ENCODE assay signal across 1 cellular context in genomic region chr2:73981081-73981968, GRCh38.
TF ChIP-seq lines count a peak whose summit lies in the region.

No MANE protein-coding gene starts in this region.

TF ChIP-seq in K562, 482 proteins besides CTCF, POLR2A, EP300 and RAD21 (continued from another document and continues in another):
- no peak for TF ChIP-seq MAFK (IDR thresholded peaks at IDR 0.05; ENCODE audit: low read length)
- TF ChIP-seq GTF2E2 (tag; IDR thresholded peaks at IDR 0.05) = no peak
- TF ChIP-seq ADNP (tag; IDR thresholded peaks at IDR 0.05) = no peak
- no peak for TF ChIP-seq KDM5B (IDR thresholded peaks at IDR 0.05; ENCODE audit: insufficient replicate concordance, low read depth, low read length)
- no peak for TF ChIP-seq HMG20A (CRISPR knock-in tag; conservative IDR thresholded peaks at IDR 0.05)
- TF ChIP-seq RHOXF2B (CRISPR knock-in tag; conservative IDR thresholded peaks at IDR 0.05) = no peak
- TF ChIP-seq BDP1 (IDR thresholded peaks at IDR 0.05; ENCODE audit: insufficient read depth, insufficient read length) = no peak
- no peak for TF ChIP-seq ATF2 (CRISPR knock-in tag; IDR thresholded peaks at IDR 0.05)
- peak; percentile 57 for TF ChIP-seq BCOR (IDR thresholded peaks at IDR 0.05)
- no peak for TF ChIP-seq NFATC3 (IDR thresholded peaks at IDR 0.05)
- TF ChIP-seq YY1 (IDR thresholded peaks at IDR 0.05; ENCODE audit: borderline replicate concordance in 1 of 3, control insufficient read depth in 1 of 3, extremely low read depth in 1 of 3, insufficient read depth in 3 of 3, insufficient read length in 1 of 3, insufficient replicate concordance in 2 of 3, low read depth in 1 of 3, low read length in 2 of 3) = peak in 1 of 3 experiments; percentile 32
- no peak for TF ChIP-seq ZNF217 (CRISPR knock-in tag; IDR thresholded peaks at IDR 0.05)
- peak in 1 of 2 experiments; percentile 64; a peak in 1 of 4 replicates for TF ChIP-seq HDAC1 (IDR thresholded peaks at IDR 0.05)
- TF ChIP-seq, protein P1, sequence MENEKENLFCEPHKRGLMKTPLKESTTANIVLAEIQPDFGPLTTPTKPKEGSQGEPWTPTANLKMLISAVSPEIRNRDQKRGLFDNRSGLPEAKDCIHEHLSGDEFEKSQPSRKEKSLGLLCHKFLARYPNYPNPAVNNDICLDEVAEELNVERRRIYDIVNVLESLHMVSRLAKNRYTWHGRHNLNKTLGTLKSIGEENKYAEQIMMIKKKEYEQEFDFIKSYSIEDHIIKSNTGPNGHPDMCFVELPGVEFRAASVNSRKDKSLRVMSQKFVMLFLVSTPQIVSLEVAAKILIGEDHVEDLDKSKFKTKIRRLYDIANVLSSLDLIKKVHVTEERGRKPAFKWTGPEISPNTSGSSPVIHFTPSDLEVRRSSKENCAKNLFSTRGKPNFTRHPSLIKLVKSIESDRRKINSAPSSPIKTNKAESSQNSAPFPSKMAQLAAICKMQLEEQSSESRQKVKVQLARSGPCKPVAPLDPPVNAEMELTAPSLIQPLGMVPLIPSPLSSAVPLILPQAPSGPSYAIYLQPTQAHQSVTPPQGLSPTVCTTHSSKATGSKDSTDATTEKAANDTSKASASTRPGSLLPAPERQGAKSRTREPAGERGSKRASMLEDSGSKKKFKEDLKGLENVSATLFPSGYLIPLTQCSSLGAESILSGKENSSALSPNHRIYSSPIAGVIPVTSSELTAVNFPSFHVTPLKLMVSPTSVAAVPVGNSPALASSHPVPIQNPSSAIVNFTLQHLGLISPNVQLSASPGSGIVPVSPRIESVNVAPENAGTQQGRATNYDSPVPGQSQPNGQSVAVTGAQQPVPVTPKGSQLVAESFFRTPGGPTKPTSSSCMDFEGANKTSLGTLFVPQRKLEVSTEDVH (IDR thresholded peaks at IDR 0.05; ENCODE audit: low read depth, partially characterized antibody) = no peak
- no peak for TF ChIP-seq XRCC3 (IDR thresholded peaks at IDR 0.05)
- no peak for TF ChIP-seq SMARCC2 (IDR thresholded peaks at IDR 0.05; ENCODE audit: low read depth)
- no peak for TF ChIP-seq ZNF79 (CRISPR knock-in tag; IDR thresholded peaks at IDR 0.05; ENCODE audit: low read depth)
- TF ChIP-seq ZC3H8 (IDR thresholded peaks at IDR 0.05) = no peak
- TF ChIP-seq MTA1 (IDR thresholded peaks at IDR 0.05; ENCODE audit: borderline replicate concordance) = no peak
- TF ChIP-seq PML (IDR thresholded peaks at IDR 0.05; ENCODE audit: low read length) = 0 out of 2 replicates have a peak, but pooled peaks have one; percentile 26
- TF ChIP-seq, protein P2, sequence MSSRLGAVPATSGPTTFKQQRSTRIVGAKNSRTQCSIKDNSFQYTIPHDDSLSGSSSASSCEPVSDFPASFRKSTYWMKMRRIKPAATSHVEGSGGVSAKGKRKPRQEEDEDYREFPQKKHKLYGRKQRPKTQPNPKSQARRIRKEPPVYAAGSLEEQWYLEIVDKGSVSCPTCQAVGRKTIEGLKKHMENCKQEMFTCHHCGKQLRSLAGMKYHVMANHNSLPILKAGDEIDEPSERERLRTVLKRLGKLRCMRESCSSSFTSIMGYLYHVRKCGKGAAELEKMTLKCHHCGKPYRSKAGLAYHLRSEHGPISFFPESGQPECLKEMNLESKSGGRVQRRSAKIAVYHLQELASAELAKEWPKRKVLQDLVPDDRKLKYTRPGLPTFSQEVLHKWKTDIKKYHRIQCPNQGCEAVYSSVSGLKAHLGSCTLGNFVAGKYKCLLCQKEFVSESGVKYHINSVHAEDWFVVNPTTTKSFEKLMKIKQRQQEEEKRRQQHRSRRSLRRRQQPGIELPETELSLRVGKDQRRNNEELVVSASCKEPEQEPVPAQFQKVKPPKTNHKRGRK (tag; IDR thresholded peaks at IDR 0.05) = no peak
- TF ChIP-seq, protein P3, sequence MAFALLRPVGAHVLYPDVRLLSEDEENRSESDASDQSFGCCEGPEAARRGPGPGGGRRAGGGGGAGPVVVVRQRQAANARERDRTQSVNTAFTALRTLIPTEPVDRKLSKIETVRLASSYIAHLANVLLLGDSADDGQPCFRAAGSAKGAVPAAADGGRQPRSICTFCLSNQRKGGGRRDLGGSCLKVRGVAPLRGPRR (CRISPR knock-in tag; IDR thresholded peaks at IDR 0.05) = no peak
- TF ChIP-seq, protein P4, sequence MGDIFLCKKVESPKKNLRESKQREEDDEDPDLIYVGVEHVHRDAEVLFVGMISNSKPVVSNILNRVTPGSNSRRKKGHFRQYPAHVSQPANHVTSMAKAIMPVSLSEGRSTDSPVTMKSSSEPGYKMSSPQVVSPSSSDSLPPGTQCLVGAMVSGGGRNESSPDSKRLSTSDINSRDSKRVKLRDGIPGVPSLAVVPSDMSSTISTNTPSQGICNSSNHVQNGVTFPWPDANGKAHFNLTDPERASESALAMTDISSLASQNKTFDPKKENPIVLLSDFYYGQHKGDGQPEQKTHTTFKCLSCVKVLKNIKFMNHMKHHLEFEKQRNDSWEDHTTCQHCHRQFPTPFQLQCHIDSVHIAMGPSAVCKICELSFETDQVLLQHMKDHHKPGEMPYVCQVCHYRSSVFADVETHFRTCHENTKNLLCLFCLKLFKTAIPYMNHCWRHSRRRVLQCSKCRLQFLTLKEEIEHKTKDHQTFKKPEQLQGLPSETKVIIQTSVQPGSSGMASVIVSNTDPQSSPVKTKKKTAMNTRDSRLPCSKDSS (IDR thresholded peaks at IDR 0.05; ENCODE audit: low read depth, partially characterized antibody) = no peak
- TF ChIP-seq HNRNPUL1 (IDR thresholded peaks at IDR 0.05; ENCODE audit: low read length) = no peak
- TF ChIP-seq ZNF830 (CRISPR knock-in tag; IDR thresholded peaks at IDR 0.05) = no peak
- TF ChIP-seq, protein P5, sequence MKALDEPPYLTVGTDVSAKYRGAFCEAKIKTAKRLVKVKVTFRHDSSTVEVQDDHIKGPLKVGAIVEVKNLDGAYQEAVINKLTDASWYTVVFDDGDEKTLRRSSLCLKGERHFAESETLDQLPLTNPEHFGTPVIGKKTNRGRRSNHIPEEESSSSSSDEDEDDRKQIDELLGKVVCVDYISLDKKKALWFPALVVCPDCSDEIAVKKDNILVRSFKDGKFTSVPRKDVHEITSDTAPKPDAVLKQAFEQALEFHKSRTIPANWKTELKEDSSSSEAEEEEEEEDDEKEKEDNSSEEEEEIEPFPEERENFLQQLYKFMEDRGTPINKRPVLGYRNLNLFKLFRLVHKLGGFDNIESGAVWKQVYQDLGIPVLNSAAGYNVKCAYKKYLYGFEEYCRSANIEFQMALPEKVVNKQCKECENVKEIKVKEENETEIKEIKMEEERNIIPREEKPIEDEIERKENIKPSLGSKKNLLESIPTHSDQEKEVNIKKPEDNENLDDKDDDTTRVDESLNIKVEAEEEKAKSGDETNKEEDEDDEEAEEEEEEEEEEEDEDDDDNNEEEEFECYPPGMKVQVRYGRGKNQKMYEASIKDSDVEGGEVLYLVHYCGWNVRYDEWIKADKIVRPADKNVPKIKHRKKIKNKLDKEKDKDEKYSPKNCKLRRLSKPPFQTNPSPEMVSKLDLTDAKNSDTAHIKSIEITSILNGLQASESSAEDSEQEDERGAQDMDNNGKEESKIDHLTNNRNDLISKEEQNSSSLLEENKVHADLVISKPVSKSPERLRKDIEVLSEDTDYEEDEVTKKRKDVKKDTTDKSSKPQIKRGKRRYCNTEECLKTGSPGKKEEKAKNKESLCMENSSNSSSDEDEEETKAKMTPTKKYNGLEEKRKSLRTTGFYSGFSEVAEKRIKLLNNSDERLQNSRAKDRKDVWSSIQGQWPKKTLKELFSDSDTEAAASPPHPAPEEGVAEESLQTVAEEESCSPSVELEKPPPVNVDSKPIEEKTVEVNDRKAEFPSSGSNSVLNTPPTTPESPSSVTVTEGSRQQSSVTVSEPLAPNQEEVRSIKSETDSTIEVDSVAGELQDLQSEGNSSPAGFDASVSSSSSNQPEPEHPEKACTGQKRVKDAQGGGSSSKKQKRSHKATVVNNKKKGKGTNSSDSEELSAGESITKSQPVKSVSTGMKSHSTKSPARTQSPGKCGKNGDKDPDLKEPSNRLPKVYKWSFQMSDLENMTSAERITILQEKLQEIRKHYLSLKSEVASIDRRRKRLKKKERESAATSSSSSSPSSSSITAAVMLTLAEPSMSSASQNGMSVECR (CRISPR knock-in tag; IDR thresholded peaks at IDR 0.05) = no peak
- TF ChIP-seq SMARCA5 (IDR thresholded peaks at IDR 0.05) = no peak
- TF ChIP-seq MEF2D (tag; conservative IDR thresholded peaks at IDR 0.05; ENCODE audit: low read depth) = no peak
- TF ChIP-seq ILF3 (IDR thresholded peaks at IDR 0.05; ENCODE audit: borderline replicate concordance) = no peak
- no peak for TF ChIP-seq CREB5 (CRISPR knock-in tag; IDR thresholded peaks at IDR 0.05)
- TF ChIP-seq E2F1 (CRISPR knock-in tag; IDR thresholded peaks at IDR 0.05) = 0 out of 2 replicates have a peak, but pooled peaks have one; percentile 71
- TF ChIP-seq CHAMP1 (IDR thresholded peaks at IDR 0.05) = no peak
- 0 out of 2 replicates have a peak, but pooled peaks have one; percentile 37 for TF ChIP-seq ZNF764 (CRISPR knock-in tag; IDR thresholded peaks at IDR 0.05; ENCODE audit: low read depth)
- no peak for TF ChIP-seq MAFF (IDR thresholded peaks at IDR 0.05; ENCODE audit: low read length)
- no peak for TF ChIP-seq ASH1L (IDR thresholded peaks at IDR 0.05; ENCODE audit: borderline replicate concordance, low read depth, partially characterized antibody)
- TF ChIP-seq TAF7 (tag; IDR thresholded peaks at IDR 0.05) = no peak
- TF ChIP-seq MYNN (IDR thresholded peaks at IDR 0.05) = no peak
- TF ChIP-seq MYNN (CRISPR knock-in tag; IDR thresholded peaks at IDR 0.05) = no peak
- TF ChIP-seq ZNF57 (CRISPR knock-in tag; IDR thresholded peaks at IDR 0.05) = no peak
- no peak for TF ChIP-seq SRSF1 (IDR thresholded peaks at IDR 0.05; ENCODE audit: low read depth, low read length)
- TF ChIP-seq CEBPG (CRISPR knock-in tag; IDR thresholded peaks at IDR 0.05) = no peak
- no peak for TF ChIP-seq CEBPG (tag; conservative IDR thresholded peaks at IDR 0.05 in 1 of 2, IDR thresholded peaks at IDR 0.05 in 1 of 2)
- TF ChIP-seq SAFB (IDR thresholded peaks at IDR 0.05; ENCODE audit: borderline replicate concordance, low read depth, low read length) = no peak
- TF ChIP-seq, protein P6, sequence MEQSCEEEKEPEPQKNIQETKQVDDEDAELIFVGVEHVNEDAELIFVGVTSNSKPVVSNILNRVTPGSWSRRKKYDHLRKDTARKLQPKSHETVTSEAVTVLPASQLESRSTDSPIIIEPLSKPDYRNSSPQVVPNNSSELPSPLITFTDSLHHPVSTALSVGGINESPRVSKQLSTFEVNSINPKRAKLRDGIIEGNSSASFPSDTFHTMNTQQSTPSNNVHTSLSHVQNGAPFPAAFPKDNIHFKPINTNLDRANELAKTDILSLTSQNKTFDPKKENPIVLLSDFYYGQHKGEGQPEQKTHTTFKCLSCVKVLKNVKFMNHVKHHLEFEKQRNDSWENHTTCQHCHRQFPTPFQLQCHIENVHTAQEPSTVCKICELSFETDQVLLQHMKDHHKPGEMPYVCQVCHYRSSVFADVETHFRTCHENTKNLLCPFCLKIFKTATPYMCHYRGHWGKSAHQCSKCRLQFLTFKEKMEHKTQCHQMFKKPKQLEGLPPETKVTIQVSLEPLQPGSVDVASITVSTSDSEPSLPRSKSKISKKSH (CRISPR knock-in tag; IDR thresholded peaks at IDR 0.05) = no peak
- no peak for TF ChIP-seq ZNF668 (CRISPR knock-in tag; IDR thresholded peaks at IDR 0.05)
- TF ChIP-seq NONO (IDR thresholded peaks at IDR 0.05; ENCODE audit: low read depth in 2 of 2, low read length in 1 of 2) = no peak
- no peak; the same call in 1 of the 2 replicates for TF ChIP-seq MBD2 (IDR thresholded peaks at IDR 0.05; ENCODE audit: borderline replicate concordance, low read depth)
- peak; percentile 57 for TF ChIP-seq SMARCA4 (IDR thresholded peaks at IDR 0.05)
